ENCODE assay signal across 18 cellular contexts in genomic region chr6:11433860-11434259, GRCh38.
A peak's percentile ranks its signal among the peaks of the same experiment; 100 is the strongest.
DNase-seq lines count a peak whose midpoint lies in the region; ATAC-seq and TF ChIP-seq lines count a peak whose summit lies in the region.
"Had no signal": no experiment of that assay in that cellular context is flagged by ENCODE, and none has a peak within 500 bp of the region (broad histone marks: within the 10 kb centered on the region; RNA-seq: fewer than 3 reads in every experiment).

No MANE protein-coding gene starts in this region.

- intact Hi-C loops in PC-9 (cut with micrococcal nuclease; ENCODE audit: unreplicated experiment) = loop anchor here (1.0 to 2.0 kb wide), 9 partner anchors 19 to 341 kb away; partner anchors contain the start of genes NEDD9 and SMIM13

- no peak for DNase-seq in PC-9
- DNase-seq in epithelial cell of prostate (ENCODE audit: low read depth, low spot score) = no peak
- DNase-seq in progenitor cell of endocrine pancreas (ENCODE audit: low spot score, unreplicated experiment) = no peak
- no peak for DNase-seq in SHP77 (lab: John Stamatoyannopoulos, UW)
- no peak for DNase-seq in ureter (ENCODE audit: low spot score)
- no peak for DNase-seq in SW 1271 (lab: John Stamatoyannopoulos, UW)
- DNase-seq: activated B cell treated with CpG ODN at 0.5 μM for 24 hours, activated T-cell treated with anti-CD3 and anti-CD28 coated beads for 4 hours, DMS79, foreskin melanocyte, NCI-H2081, NCI-H82, SJCRH30 had no signal

- no peaks in the 10 kb centered on the region for H3K27me3 ChIP-seq in ACC112 (ENCODE audit: insufficient read depth, low read length)
- H3K27me3 ChIP-seq in PC-9 (ENCODE audit: insufficient read depth, low read depth) = no peaks in the 10 kb centered on the region
- H3K27me3 ChIP-seq: SJCRH30 had no signal

- no peaks in the 10 kb centered on the region for H3K9me2 ChIP-seq in PC-9 (ENCODE audit: insufficient read depth)

- H3K4me1 Mint-ChIP-seq in progenitor cell of endocrine pancreas (ENCODE audit: low read depth) = peaks cover 33% of the 10 kb centered on the region

- H3K27me3 Mint-ChIP-seq in progenitor cell of endocrine pancreas = peaks cover 22% of the 10 kb centered on the region
- H3K27me3 Mint-ChIP-seq: activated B cell treated with CpG ODN at 0.5 μM for 24 hours; natural killer cell treated with Interleukin-12 subunit alpha and Interleukin-12 subunit beta and Interleukin-15 and Interleukin-18, amount 100 ng/mL, for 72 hours had no signal

- H3K27ac Mint-ChIP-seq in progenitor cell of endocrine pancreas = peak overlapping the region; percentile 11
- H3K27ac Mint-ChIP-seq: activated B cell treated with CpG ODN at 0.5 μM for 24 hours; natural killer cell treated with Interleukin-12 subunit alpha and Interleukin-12 subunit beta and Interleukin-15 and Interleukin-18, amount 100 ng/mL, for 72 hours had no signal

- CTCF ChIA-PET in PC-9 (lab: Charles Lee) = interaction anchor here (1.9 kb wide), 1 partner anchor 62 kb away, joined by 7 read pairs; no protein-coding TSS in a partner anchor

- peak overlapping the region; percentile 54 for H3K4me2 ChIP-seq in PC-9

- H3K27ac ChIP-seq in ACC112 (ENCODE audit: low read depth, low read length) = peak overlapping the region; percentile 93
- peak overlapping the region; percentile 87 for H3K27ac ChIP-seq in PC-9
- H3K27ac ChIP-seq in epithelial cell of prostate = peak overlapping the region; percentile 58
- H3K27ac ChIP-seq: HL-60, SJCRH30 had no signal

- POLR2A ChIA-PET in PC-9 (lab: Charles Lee; ENCODE audit: unreplicated experiment) = interaction anchor here (0.8 to 1.1 kb wide), 2 partner anchors 19 to 182 kb away, joined by 3 to 6 read pairs; no protein-coding TSS in a partner anchor

- no peak overlapping the region for H3K4me3 ChIP-seq in ACC112 (ENCODE audit: low read depth, low read length)
- no peak overlapping the region for H3K4me3 ChIP-seq in PC-9
- H3K4me3 ChIP-seq: GM12878, SJCRH30 had no signal

- BruUV-seq in PC-9 (replicated peaks; lab: Mats Ljungman, UMichigan) = no TSS peak

- no peaks in the 10 kb centered on the region for H4K20me1 ChIP-seq in PC-9 (ENCODE audit: insufficient read depth)

- H3K4me1 ChIP-seq in ACC112 (ENCODE audit: control insufficient read depth, insufficient read depth, low read length, unreplicated experiment) (peaks cover 52% of the 10 kb centered on the region), PC-9 (replicated peaks; ENCODE audit: insufficient read depth) (peaks cover 61% of the 10 kb centered on the region)
- H3K4me1 ChIP-seq: SJCRH30 had no signal

- H3K36me3 Mint-ChIP-seq in progenitor cell of endocrine pancreas (ENCODE audit: insufficient read depth) = no peaks in the 10 kb centered on the region

- H3K9me3 Mint-ChIP-seq in progenitor cell of endocrine pancreas (ENCODE audit: low read depth) = no peaks in the 10 kb centered on the region
- H3K9me3 Mint-ChIP-seq: activated B cell treated with CpG ODN at 0.5 μM for 24 hours had no signal

- ATAC-seq in GM18873 (IDR thresholded peaks at IDR 0.05; ENCODE audit: low FRiP score, unreplicated experiment) = no peak
- ATAC-seq: GM12878; natural killer cell treated with Interleukin-12 subunit alpha and Interleukin-12 subunit beta and Interleukin-15 and Interleukin-18, amount 100 ng/mL, for 72 hours had no signal

- no peak overlapping the region for H3K4me3 Mint-ChIP-seq in progenitor cell of endocrine pancreas (ENCODE audit: low read depth)
- H3K4me3 Mint-ChIP-seq: activated B cell treated with CpG ODN at 0.5 μM for 24 hours; natural killer cell treated with Interleukin-12 subunit alpha and Interleukin-12 subunit beta and Interleukin-15 and Interleukin-18, amount 100 ng/mL, for 72 hours had no signal

- H3K36me3 ChIP-seq in ACC112 (ENCODE audit: insufficient read depth, low read length) (no peaks in the 10 kb centered on the region), PC-9 (ENCODE audit: low read depth) (no peaks in the 10 kb centered on the region)
- H3K36me3 ChIP-seq: SJCRH30 had no signal

- peaks cover 30% of the 10 kb centered on the region for H3F3A ChIP-seq in PC-9 (ENCODE audit: insufficient read depth, low read depth)

- no peak overlapping the region for H2AFZ ChIP-seq in ACC112 (ENCODE audit: low read length, unreplicated experiment)
- H2AFZ ChIP-seq in PC-9 = no peak overlapping the region

- TF ChIP-seq CTCF in PC-9 (conservative IDR thresholded peaks at IDR 0.05) (no peak), progenitor cell of endocrine pancreas (IDR thresholded peaks at IDR 0.05; ENCODE audit: unreplicated experiment) (no peak)

- no peaks in the 10 kb centered on the region for H3K9me3 ChIP-seq in PC-9 (ENCODE audit: insufficient read depth, low read depth)
- H3K9me3 ChIP-seq: SJCRH30 had no signal

- H3K79me2 ChIP-seq in ACC112 (ENCODE audit: control insufficient read depth, insufficient read depth, low read length, unreplicated experiment) = no peaks in the 10 kb centered on the region
- no peaks in the 10 kb centered on the region for H3K79me2 ChIP-seq in PC-9 (ENCODE audit: low read depth)
